14 cellular contexts compared by ENCODE assay signal in genomic region chrX:1419545-1420355, GRCh38. TPM values are rescaled to one million over a fixed set of nuclear protein-coding genes. Genes with fewer than 3 reads are reported as not detected.
DNase-seq lines count a peak whose midpoint lies in the region; ATAC-seq and TF ChIP-seq lines count a peak whose summit lies in the region.
"Had no signal": no experiment of that assay in that cellular context is flagged by ENCODE, and none has a peak within 500 bp of the region (broad histone marks: within the 10 kb centered on the region; RNA-seq: fewer than 3 reads in every experiment).

No MANE protein-coding gene starts in this region.

- no peaks in the 10 kb centered on the region for H3K27me3 ChIP-seq in SK-N-SH (ENCODE audit: insufficient read depth)
- H3K27me3 ChIP-seq: dorsolateral prefrontal cortex, pancreas had no signal

- H3K4me2 ChIP-seq in SK-N-SH = no peak overlapping the region

- peaks cover 13 to 17% of the 10 kb centered on the region in 2 donors for H3K9me3 Mint-ChIP-seq in effector memory CD8-positive, alpha-beta T cell

- CTCF ChIA-PET in SK-N-SH (lab: Yijun Ruan, JAX) = no interaction called here
- CTCF ChIA-PET in HEK293 (lab: Yijun Ruan, JAX) = no interaction called here

- no peaks in the 10 kb centered on the region for H3K9me2 ChIP-seq in SK-N-SH

- 87% methylated on average over 10 of the region's 19 CpGs for WGBS in SK-N-SH (ENCODE audit: low lambda C conversion rate)

- no peak overlapping the region for H2AFZ ChIP-seq in SK-N-SH (ENCODE audit: low read depth)

- no peak overlapping the region for H3K9ac ChIP-seq in SK-N-SH

- H4K20me1 ChIP-seq in SK-N-SH (ENCODE audit: insufficient read depth) = no peaks in the 10 kb centered on the region

- peaks cover 9% of the 10 kb centered on the region for H3F3A ChIP-seq in SK-N-SH (replicated peaks; ENCODE audit: insufficient read depth)

- ATAC-seq in SK-N-SH treated with all-trans-retinoic acid at 6 μM for 48 hours (peak; percentile 11), omental fat pad (ENCODE audit: low FRiP score) (peak; percentile 14)
- ATAC-seq in effector memory CD8-positive, alpha-beta T cell (replicated peaks) = no peak

- DNase-seq in SK-N-SH (no peak), omental fat pad (ENCODE audit: low spot score) (no peak), RPMI8226 (no peak), SIG-M5 treated with dmso at 0.1 percent for 504 hours (lab: John Stamatoyannopoulos, UW; ENCODE audit: unreplicated experiment) (no peak), NCI-H2171 (lab: John Stamatoyannopoulos, UW) (no peak)
- DNase-seq in effector memory CD8-positive, alpha-beta T cell = no peak
- DNase-seq: 8988T; activated B cell treated with CpG ODN at 0.5 μM for 24 hours; amniotic stem cell; stimulated activated CD4-positive, alpha-beta T cell treated with anti-CD3 and anti-CD28 coated beads, Interleukin-2, amount 100 ng/mL, for 24 hours had no signal

- no peaks in the 10 kb centered on the region for H3K4me1 ChIP-seq in SK-N-SH (ENCODE audit: control insufficient read depth in 1 of 2, insufficient read depth in 2 of 2, low read depth in 1 of 2, low read length in 1 of 2)
- H3K4me1 ChIP-seq in HEK293 (ENCODE audit: control insufficient read depth, insufficient read depth, low read length) = no peaks in the 10 kb centered on the region
- H3K4me1 ChIP-seq: pancreas had no signal

- peaks cover 8% of the 10 kb centered on the region for H3K36me3 Mint-ChIP-seq in effector memory CD8-positive, alpha-beta T cell (ENCODE audit: insufficient read depth)

- H3K4me1 Mint-ChIP-seq in effector memory CD8-positive, alpha-beta T cell (ENCODE audit: low read depth in 2 of 2) = peaks cover 0 to 9% of the 10 kb centered on the region in 2 donors
- H3K4me1 Mint-ChIP-seq: activated B cell treated with CpG ODN at 0.5 μM for 24 hours had no signal

- H3K27ac Mint-ChIP-seq in effector memory CD8-positive, alpha-beta T cell = peak overlapping the region; percentile 4 to 67
- H3K27ac Mint-ChIP-seq: activated B cell treated with CpG ODN at 0.5 μM for 24 hours had no signal

- H3K4me3 Mint-ChIP-seq in effector memory CD8-positive, alpha-beta T cell = no peak overlapping the region
- H3K4me3 Mint-ChIP-seq: activated B cell treated with CpG ODN at 0.5 μM for 24 hours had no signal

- no peaks in the 10 kb centered on the region for H3K27me3 Mint-ChIP-seq in effector memory CD8-positive, alpha-beta T cell
- H3K27me3 Mint-ChIP-seq: activated B cell treated with CpG ODN at 0.5 μM for 24 hours had no signal

- H3K9me3 ChIP-seq in SK-N-SH (no peaks in the 10 kb centered on the region), HEK293 (ENCODE audit: control insufficient read depth, insufficient read depth, low read depth, low read length) (no peaks in the 10 kb centered on the region; the same call in 1 of the 2 replicates)
- H3K9me3 ChIP-seq: pancreas had no signal

- TF ChIP-seq CTCF in SK-N-SH (IDR thresholded peaks at IDR 0.05) = no peak
- TF ChIP-seq CTCF in HEK293 (tag by site-specific recombination; IDR thresholded peaks at IDR 0.05) = no peak
- TF ChIP-seq CTCF in omental fat pad (IDR thresholded peaks at IDR 0.05) = no peak

- TF ChIP-seq RAD21 in SK-N-SH (IDR thresholded peaks at IDR 0.05; ENCODE audit: low read length) = no peak

- no peak overlapping the region for H3K27ac ChIP-seq in SK-N-SH (ENCODE audit: low read depth in 2 of 2, low read length in 1 of 2)
- H3K27ac ChIP-seq in HEK293 (ENCODE audit: extremely low read depth, low read depth, low read length) = no peak overlapping the region
- H3K27ac ChIP-seq: pancreas had no signal

- H3K4me3 ChIP-seq in SK-N-SH (ENCODE audit: low read depth in 2 of 2, low read length in 1 of 2) (no peak overlapping the region), HEK293 (ENCODE audit: low read depth, low read length) (no peak overlapping the region)
- H3K4me3 ChIP-seq: dorsolateral prefrontal cortex, pancreas had no signal

- H3K79me2 ChIP-seq in SK-N-SH (ENCODE audit: insufficient read depth) = no peaks in the 10 kb centered on the region

- POLR2A ChIA-PET in SK-N-SH (lab: Yijun Ruan, JAX) (no interaction called here), HEK293 (lab: Yijun Ruan, JAX) (no interaction called here)

- H3K36me3 ChIP-seq in SK-N-SH (replicated peaks in 1 of 2; ENCODE audit: control insufficient read depth in 1 of 2, insufficient read depth in 2 of 2, low read length in 1 of 2) (peaks cover 0 to 18% of the 10 kb centered on the region in 2 experiments), HEK293 (ENCODE audit: control insufficient read depth in 2 of 2, insufficient read depth in 1 of 2, low read length in 2 of 2) (peaks cover 13 to 36% of the 10 kb centered on the region in 2 experiments; a peak in 2 of 3 replicates)
- H3K36me3 ChIP-seq: pancreas had no signal

- TF ChIP-seq EP300 in SK-N-SH (IDR thresholded peaks at IDR 0.05; ENCODE audit: borderline replicate concordance in 1 of 2, low read depth in 1 of 2, low read length in 1 of 2) = no peak

TF ChIP-seq in SK-N-SH treated with all-trans-retinoic acid at 6 μM for 48 hours, 23 proteins besides CTCF, POLR2A, EP300 and RAD21 (continues in another document):
- no peak for TF ChIP-seq TCF4 (CRISPR knock-in tag; IDR thresholded peaks at IDR 0.05; ENCODE audit: borderline replicate concordance)
- TF ChIP-seq POU6F1 (CRISPR knock-in tag; IDR thresholded peaks at IDR 0.05; ENCODE audit: borderline replicate concordance, low read depth) = no peak
- no peak for TF ChIP-seq ZNF8 (CRISPR knock-in tag; IDR thresholded peaks at IDR 0.05)
- TF ChIP-seq PPARA (CRISPR knock-in tag; IDR thresholded peaks at IDR 0.05; ENCODE audit: borderline replicate concordance) = no peak
- no peak for TF ChIP-seq ESRRG (CRISPR knock-in tag; IDR thresholded peaks at IDR 0.05)

TF ChIP-seq in SK-N-SH, 30 proteins besides CTCF, POLR2A, EP300 and RAD21 (continues in another document):
- TF ChIP-seq MXI1 (IDR thresholded peaks at IDR 0.05; ENCODE audit: low read depth, low read length) = no peak
- TF ChIP-seq GATA2 (CRISPR knock-in tag; IDR thresholded peaks at IDR 0.05) = no peak
- no peak for TF ChIP-seq POLR2AphosphoS5 (IDR thresholded peaks at IDR 0.05; ENCODE audit: low read depth, low read length)
- no peak for TF ChIP-seq RXRA (IDR thresholded peaks at IDR 0.05; ENCODE audit: borderline replicate concordance, low read depth)
- no peak for TF ChIP-seq ZBTB33 (IDR thresholded peaks at IDR 0.05; ENCODE audit: borderline replicate concordance, low read depth)
- TF ChIP-seq FOXM1 (IDR thresholded peaks at IDR 0.05; ENCODE audit: low read depth) = no peak
- no peak for TF ChIP-seq NRF1 (IDR thresholded peaks at IDR 0.05; ENCODE audit: low read depth, low read length)
- TF ChIP-seq ELF1 (IDR thresholded peaks at IDR 0.05) = no peak
- TF ChIP-seq JUND (IDR thresholded peaks at IDR 0.05) = no peak

TF ChIP-seq in HEK293, 187 proteins besides CTCF, POLR2A, EP300 and RAD21:
- TF ChIP-seq ZNF23 (tag by site-specific recombination; IDR thresholded peaks at IDR 0.05; ENCODE audit: borderline replicate concordance) (no peak), ZNF157 (tag by site-specific recombination; IDR thresholded peaks at IDR 0.05) (0 out of 2 replicates have a peak, but pooled peaks have one; percentile 11), ZNF266 (tag by site-specific recombination; IDR thresholded peaks at IDR 0.05; ENCODE audit: low read depth) (peak; percentile 10; the same call in 1 of the 2 replicates), ZNF16 (tag by site-specific recombination; IDR thresholded peaks at IDR 0.05; ENCODE audit: low read depth) (0 out of 2 replicates have a peak, but pooled peaks have one; percentile 3), ZNF48 (tag by site-specific recombination; IDR thresholded peaks at IDR 0.05) (0 out of 2 replicates have a peak, but pooled peaks have one; percentile 68), ATF2 (tag by site-specific recombination; IDR thresholded peaks at IDR 0.05; ENCODE audit: low read depth) (no peak), MEIS1 (CRISPR knock-in tag; IDR thresholded peaks at IDR 0.05; ENCODE audit: borderline replicate concordance) (no peak)
TF ChIP-seq in HEK293: peak in this region for 4.

RNA-seq across cellular contexts. Expression of gene SLC25A6, which starts 27.8 kb away (rescaled TPM):
- polyA plus RNA-seq in SK-N-SH (2012; rRNA removed) = 819 and 981 TPM in 2 replicates
- 485 and 755 TPM in 2 replicates for polyA plus RNA-seq in SK-N-SH (2012; cell fraction: cytosol; rRNA removed)
- 272 and 356 TPM in 2 replicates for polyA plus RNA-seq in SK-N-SH (2012; cell fraction: nucleus; rRNA removed)
- total RNA-seq in omental fat pad = 100 to 1,000 TPM; 342 to 468 (median 415) TPM

RNA-seq across cellular contexts. Expression of gene ASMTL, which starts 33.0 kb away (rescaled TPM):
- 34.7 and 37.7 TPM in 2 replicates for polyA plus RNA-seq in SK-N-SH (2012; rRNA removed)
- polyA plus RNA-seq in SK-N-SH (2012; cell fraction: cytosol; rRNA removed) = 18.0 and 22.9 TPM in 2 replicates
- 47.0 and 65.2 TPM in 2 replicates for polyA plus RNA-seq in SK-N-SH (2012; cell fraction: nucleus; rRNA removed)
- 10 to 100 TPM; 17.9 to 27.3 (median 21.8) TPM for total RNA-seq in omental fat pad
